ENCODE assay signal across 12 cellular contexts in genomic region chr11:13538044-13538443, GRCh38. TPM values are rescaled to one million over a fixed set of nuclear protein-coding genes. Genes with fewer than 3 reads are reported as not detected.
"Had no signal": no experiment of that assay in that cellular context is flagged by ENCODE, and none has a peak within 500 bp of the region (broad histone marks: within the 10 kb centered on the region; RNA-seq: fewer than 3 reads in every experiment).

No MANE protein-coding gene starts in this region.

- FAIRE-seq: H1, H54 had no signal

- H3K9ac ChIP-seq: GM23248 had no signal

- H2AFZ ChIP-seq: GM23248, GM23338 had no signal

- ATAC-seq: GM23338, HCT116 had no signal

- H3K9me3 ChIP-seq: HAP-1 had no signal

- H3K4me3 ChIP-seq: GM23248, GM23338, HAP-1 had no signal

- H3K36me3 ChIP-seq: HAP-1 had no signal

- H3K27ac ChIP-seq: GM23248 had no signal

- DNase-seq: GM23248, GOT3, H7, H9, HCEC 1CT, HFFc6 had no signal

- H3K4me1 ChIP-seq: HAP-1 had no signal

- H3K4me2 ChIP-seq: GM23338 had no signal

RNA-seq across cellular contexts. Expression of gene PTH, which starts 42.2 kb away (rescaled TPM):
- total RNA-seq: GM23248, GM23338, H1, H4, H7, H9, HFFc6 had no signal
- polyA plus RNA-seq: GM23248, GM23338, H1 had no signal
